8 cellular contexts compared by ENCODE assay signal in genomic region chr19:54189020-54189667, GRCh38. TPM values are rescaled to one million over a fixed set of nuclear protein-coding genes. Genes with fewer than 3 reads are reported as not detected.
A peak's percentile ranks its signal among the peaks of the same experiment; 100 is the strongest.
DNase-seq lines count a peak whose midpoint lies in the region; ATAC-seq, FAIRE-seq and TF ChIP-seq lines count a peak whose summit lies in the region.

MBOAT7 (minus strand) TSS chr19:54189580; CDS start chr19:54188508, 1,072 bp downstream.

- H3K36me3 ChIP-seq in CD8-positive, alpha-beta T cell (ENCODE audit: insufficient read depth, low read length) = peaks cover 7% of the 10 kb centered on the region
- peaks cover 0 to 6% (median 0%) of the 10 kb centered on the region in 3 donors for H3K36me3 ChIP-seq in pancreas

- peak within 1 kb of the TSS; percentile 91 for H3K4me3 Mint-ChIP-seq in CD8-positive, alpha-beta T cell

- no peaks in the 10 kb centered on the region for H3K9me3 ChIP-seq in CD8-positive, alpha-beta T cell (ENCODE audit: low read length)
- no peaks in the 10 kb centered on the region for H3K9me3 ChIP-seq in pancreas

- intact Hi-C loops in CD8-positive, alpha-beta T cell (cut with DNase I, micrococcal nuclease) = loop anchor here (1.0 to 5.0 kb wide), 4 partner anchors 30 to 1466 kb away; partner anchors contain the start of genes LENG1 (in 1 of the 2) and U2AF2 (in 1 of the 2)
- intact Hi-C loops in pancreas (cut with DNase I) = no loop called here

- no peaks in the 10 kb centered on the region for H3K9me3 Mint-ChIP-seq in CD8-positive, alpha-beta T cell

- POLR2A ChIA-PET in CD8-positive, alpha-beta T cell (lab: Charles Lee) = interaction anchor here (0.6 to 7.2 kb wide), 17 partner anchors 8 to 1411 kb away, joined by 3 to 99 read pairs (median 4); partner anchors contain the start of genes CNOT3, FIZ1, LENG1 and LENG8

- CTCF ChIA-PET in CD8-positive, alpha-beta T cell (lab: Charles Lee) = interaction anchor here (0.7 to 1.9 kb wide), 12 partner anchors 10 to 52 kb away, joined by 3 to 9 read pairs (median 4); partner anchors contain the start of genes CNOT3 and LENG1

- peak in 1 of 7 experiments; percentile 65 for DNase-seq in CD8-positive, alpha-beta T cell
- no peak for DNase-seq in fibroblast of villous mesenchyme (ENCODE audit: low read depth)
- no peak for DNase-seq in pancreas
- DNase-seq in SIG-M5 treated with dmso at 0.1 percent for 504 hours (lab: John Stamatoyannopoulos, UW; ENCODE audit: unreplicated experiment) = no peak
- no peak for DNase-seq in stimulated activated CD4-positive, alpha-beta T cell treated with anti-CD3 and anti-CD28 coated beads, Interleukin-12 subunit alpha, Interleukin-12 subunit beta, amount 100 ng/mL, for 4 hours

- no peak for FAIRE-seq in pancreas (lab: Jason Lieb, UNC)

- no peaks in the 10 kb centered on the region for H3K27me3 Mint-ChIP-seq in CD8-positive, alpha-beta T cell (ENCODE audit: low read depth)

- no peaks in the 10 kb centered on the region for H3K27me3 ChIP-seq in CD8-positive, alpha-beta T cell (ENCODE audit: insufficient read depth, low read length)
- no peaks in the 10 kb centered on the region for H3K27me3 ChIP-seq in pancreas

- H3K27ac Mint-ChIP-seq in CD8-positive, alpha-beta T cell = peak within 1 kb of the TSS; percentile 100

- H3K36me3 Mint-ChIP-seq in CD8-positive, alpha-beta T cell = peaks cover 28% of the 10 kb centered on the region

- peaks cover 38% of the 10 kb centered on the region for H3K4me1 Mint-ChIP-seq in CD8-positive, alpha-beta T cell (ENCODE audit: low read depth)

- ATAC-seq in CD8-positive, alpha-beta T cell = no peak
- peak; percentile 13 for ATAC-seq in GM19043 (IDR thresholded peaks at IDR 0.05; ENCODE audit: low read depth, unreplicated experiment)
- peak; percentile 31 for ATAC-seq in HG03139 (IDR thresholded peaks at IDR 0.05; ENCODE audit: unreplicated experiment)
- peak; percentile 2 to 18 (median 7) for ATAC-seq in pancreas

- peak within 1 kb of the TSS; percentile 76 for H3K4me3 ChIP-seq in CD8-positive, alpha-beta T cell (ENCODE audit: low read depth, low read length)
- H3K4me3 ChIP-seq in fibroblast of villous mesenchyme (ENCODE audit: low read depth, low read length) (peak within 1 kb of the TSS; percentile 85), pancreas (peak within 1 kb of the TSS; percentile 56 to 91 (median 87))

- peaks cover 22% of the 10 kb centered on the region for H3K4me1 ChIP-seq in CD8-positive, alpha-beta T cell (ENCODE audit: insufficient read depth, low read length)
- H3K4me1 ChIP-seq in pancreas = peaks cover 22 to 35% (median 25%) of the 10 kb centered on the region in 3 donors

- no peak for TF ChIP-seq CTCF in CD8-positive, alpha-beta T cell (IDR thresholded peaks at IDR 0.05)
- TF ChIP-seq CTCF in VCaP (conservative IDR thresholded peaks at IDR 0.05) (peak; percentile 77), fibroblast of villous mesenchyme (IDR thresholded peaks at IDR 0.05; ENCODE audit: insufficient read depth, low read depth, low read length) (no peak), pancreas (IDR thresholded peaks at IDR 0.05) (peak in 1 of 4 donors; percentile 11)

- peak within 1 kb of the TSS; percentile 100 for H3K27ac ChIP-seq in CD8-positive, alpha-beta T cell (ENCODE audit: low read depth, low read length)
- peak within 1 kb of the TSS; percentile 97 for H3K27ac ChIP-seq in VCaP
- H3K27ac ChIP-seq in pancreas = peak within 1 kb of the TSS; percentile 98 to 100 (median 99)

- WGBS in pancreas, 2 donors = 0 to 1% methylated on average over 39 to 64 of the region's 64 CpGs

RNA-seq across cellular contexts. Expression of gene MBOAT7, which starts in this region (rescaled TPM):
- 10 to 100 TPM; 10.0 to 13.1 TPM for total RNA-seq in CD8-positive, alpha-beta T cell
- total RNA-seq in fibroblast of villous mesenchyme (60.2 and 73.4 TPM in 2 replicates), pancreas (10 to 100 TPM; 18.8 to 47.2 (median 27.3) TPM)
- polyA plus RNA-seq in pancreas = 10 to 100 TPM; 32.6 to 34.7 TPM

Comparison
In these comparisons a context has a peak if more than half of its experiments do, and no peak if none do; other contexts are left out.
1. intact Hi-C loops: an anchor here in CD8-positive, alpha-beta T cell (1.0 to 5.0 kb wide); none called in pancreas.